Comparison of ENCODE assay signal across 17 cellular contexts in genomic region chr1:18344755-18345154, GRCh38.
DNase-seq lines count a peak whose midpoint lies in the region; ATAC-seq and TF ChIP-seq lines count a peak whose summit lies in the region.
"Had no signal": no experiment of that assay in that cellular context is flagged by ENCODE, and none has a peak within 500 bp of the region (broad histone marks: within the 10 kb centered on the region; RNA-seq: fewer than 3 reads in every experiment).

No MANE protein-coding gene starts in this region.

- ATAC-seq in upper lobe of right lung = no peak
- ATAC-seq in psoas muscle = no peak
- ATAC-seq: activated CD4-positive, alpha-beta T cell treated with anti-CD3 and anti-CD28 coated beads for 36 hours; heart left ventricle had no signal

- in situ Hi-C loops in GM23248 (cut with MboI) = no loop called here

- POLR2A ChIA-PET in HEK293T (lab: Yijun Ruan, JAX) = no interaction called here

- H3K9me3 ChIP-seq in upper lobe of right lung (no peaks in the 10 kb centered on the region), GM23248 (ENCODE audit: low read depth) (no peaks in the 10 kb centered on the region), psoas muscle (no peaks in the 10 kb centered on the region)
- H3K9me3 ChIP-seq: BLaER1 treated with 17β-estradiol and CSF1 and Interleukin-3, amounts not matched to agents 10 nM and 100 nM; esophagus muscularis mucosa; heart left ventricle; MG63; right atrium auricular region had no signal

- CTCF ChIA-PET in HEK293T (lab: Yijun Ruan, JAX) = interaction anchor here (0.5 kb wide), 1 partner anchor 370 kb away, joined by 3 read pairs; no protein-coding TSS in a partner anchor

- H3K4me2 ChIP-seq in GM23248 (ENCODE audit: unreplicated experiment) = no peak overlapping the region

- no peak overlapping the region for H3K4me3 ChIP-seq in upper lobe of right lung
- H3K4me3 ChIP-seq in GM23248 = no peak overlapping the region
- no peak overlapping the region for H3K4me3 ChIP-seq in psoas muscle
- H3K4me3 ChIP-seq: BLaER1 treated with 17β-estradiol and CSF1 and Interleukin-3, amounts not matched to agents 10 nM and 100 nM; esophagus muscularis mucosa; heart left ventricle; MG63; right atrium auricular region had no signal

- H3K36me3 ChIP-seq in upper lobe of right lung (no peaks in the 10 kb centered on the region), GM23248 (ENCODE audit: low read depth) (no peaks in the 10 kb centered on the region), psoas muscle (ENCODE audit: insufficient read depth in 1 of 2, low read depth in 1 of 2) (no peaks in the 10 kb centered on the region)
- H3K36me3 ChIP-seq: BLaER1 treated with 17β-estradiol and CSF1 and Interleukin-3, amounts not matched to agents 10 nM and 100 nM; esophagus muscularis mucosa; heart left ventricle; MG63; right atrium auricular region had no signal

- DNase-seq in HEK293T (ENCODE audit: extremely low spot score) = peak; percentile 25
- DNase-seq in NCI-H2196 (lab: John Stamatoyannopoulos, UW; ENCODE audit: unreplicated experiment) = peak; percentile 72
- DNase-seq in SK-N-DZ (ENCODE audit: low spot score) = peak; percentile 95
- peak; percentile 36 for DNase-seq in upper lobe of right lung
- DNase-seq in GM23248 = no peak
- DNase-seq in psoas muscle = no peak
- no peak for DNase-seq in activated T-cell treated with anti-CD3 and anti-CD28 coated beads, Interleukin-2, amount 50 U/mL, for 1 hour
- DNase-seq: activated CD4-positive, alpha-beta T cell treated with anti-CD3 and anti-CD28 coated beads for 36 hours; activated naive CD4-positive, alpha-beta T cell treated with anti-CD3 and anti-CD28 coated beads, Interleukin-2, amount 50 U/mL, for 16 hours; heart left ventricle; MG63; NK-92 treated with Interleukin-12 subunit alpha and Interleukin-12 subunit beta, amount 100 ng/mL, for 24 hours; Right ventricle myocardium superior; stimulated activated CD4-positive, alpha-beta T cell treated with anti-CD3 and anti-CD28 coated beads, Interleukin-1b, Interleukin-23, amount 100 ng/mL, for 48 hours had no signal

- intact Hi-C loops in upper lobe of right lung (cut with DNase I) = no loop called here
- intact Hi-C loops in psoas muscle (cut with DNase I) = no loop called here

- H3K27ac ChIP-seq in upper lobe of right lung (no peak overlapping the region), GM23248 (no peak overlapping the region), psoas muscle (no peak overlapping the region)
- H3K27ac ChIP-seq: BLaER1 treated with 17β-estradiol and CSF1 and Interleukin-3, amounts not matched to agents 10 nM and 100 nM; esophagus muscularis mucosa; heart left ventricle; right atrium auricular region had no signal

- TF ChIP-seq CTCF in upper lobe of right lung (IDR thresholded peaks at IDR 0.05) = no peak
- TF ChIP-seq CTCF in psoas muscle (IDR thresholded peaks at IDR 0.05) = no peak

- no peaks in the 10 kb centered on the region for H3K9me2 ChIP-seq in GM23248 (ENCODE audit: insufficient read depth)

- H3K27me3 ChIP-seq in upper lobe of right lung (no peaks in the 10 kb centered on the region), GM23248 (replicated peaks; ENCODE audit: insufficient read depth) (no peaks in the 10 kb centered on the region), psoas muscle (ENCODE audit: insufficient read depth in 3 of 3, low read length in 2 of 3) (peaks cover 0 to 36% (median 0%) of the 10 kb centered on the region in 3 donors)
- H3K27me3 ChIP-seq: BLaER1 treated with 17β-estradiol and CSF1 and Interleukin-3, amounts not matched to agents 10 nM and 100 nM; right atrium auricular region had no signal

- H3K4me1 ChIP-seq in upper lobe of right lung (no peaks in the 10 kb centered on the region), GM23248 (ENCODE audit: insufficient read depth) (no peaks in the 10 kb centered on the region), psoas muscle (no peaks in the 10 kb centered on the region)
- H3K4me1 ChIP-seq: esophagus muscularis mucosa, heart left ventricle, right atrium auricular region had no signal

- no peaks in the 10 kb centered on the region for H4K20me1 ChIP-seq in GM23248 (ENCODE audit: insufficient read depth)

- no peaks in the 10 kb centered on the region for H3K79me2 ChIP-seq in GM23248 (ENCODE audit: insufficient read depth)

- H2AFZ ChIP-seq in GM23248 = no peak overlapping the region

- H3K9ac ChIP-seq in GM23248 = no peak overlapping the region
- H3K9ac ChIP-seq: BLaER1 treated with 17β-estradiol and CSF1 and Interleukin-3, amounts not matched to agents 10 nM and 100 nM had no signal

- no peaks in the 10 kb centered on the region for H3F3A ChIP-seq in GM23248 (ENCODE audit: insufficient read depth)

- 0 to 12% methylated on average over 2 to 3 of the region's 3 CpGs for WGBS in GM23248 (ENCODE audit: low coverage in 1 of 2, low lambda C conversion rate in 2 of 2, missing lambda C conversion rate in 2 of 2), 2 experiments
- 17 to 30% (median 17%) methylated on average over 3 of the region's 3 CpGs for WGBS in psoas muscle, 3 donors

TF ChIP-seq in HEK293T, 16 proteins besides CTCF, POLR2A, EP300 and RAD21:
- TF ChIP-seq PKNOX1 (IDR thresholded peaks at IDR 0.05) (peak; percentile 13; the same call in 1 of the 2 replicates), FOXM1 (IDR thresholded peaks at IDR 0.05; ENCODE audit: borderline replicate concordance) (no peak)

Comparison
In these comparisons a context has a peak if more than half of its experiments do, and no peak if none do; other contexts are left out.
1. DNase-seq: peak in HEK293T (single experiment), NCI-H2196 (single experiment), SK-N-DZ (single experiment) and upper lobe of right lung (single experiment); none in GM23248 (single experiment), psoas muscle (0 of 2) and activated T-cell treated with anti-CD3 and anti-CD28 coated beads, Interleukin-2, amount 50 U/mL, for 1 hour (single experiment).